19 cellular contexts compared by ENCODE assay signal in the genomic region with DNA sequence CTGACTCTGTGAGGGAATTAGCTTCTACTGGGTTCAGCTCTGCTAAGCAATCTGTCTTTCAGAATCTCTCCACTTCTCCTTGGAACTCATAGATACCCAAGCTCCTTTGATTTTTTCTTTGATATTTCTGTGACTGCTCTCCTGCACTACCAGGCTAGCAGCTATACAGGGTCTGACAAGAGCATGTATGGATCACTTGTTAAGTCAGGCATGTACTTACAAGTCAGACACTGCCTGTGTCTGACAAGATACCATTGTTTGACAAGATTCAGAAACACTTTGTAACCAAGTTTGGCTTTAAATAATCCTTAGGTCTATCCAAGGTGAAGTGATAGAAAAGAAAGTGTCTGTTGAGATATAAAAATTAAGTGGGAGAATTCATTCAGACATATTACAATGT.
DNase-seq lines count a peak whose midpoint lies in the region; ATAC-seq lines count a peak whose summit lies in the region.
"Had no signal": no experiment of that assay in that cellular context is flagged by ENCODE, and none has a peak within 500 bp of the region (broad histone marks: within the 10 kb centered on the region; RNA-seq: fewer than 3 reads in every experiment).

No MANE protein-coding gene starts in this region.

- H3K4me3 Mint-ChIP-seq in CD4-positive, CD25-positive, alpha-beta regulatory T cell = peak overlapping the region in 1 of 4 donors; percentile 55
- H3K4me3 Mint-ChIP-seq: activated CD8-positive, alpha-beta memory T cell treated with anti-CD3 and anti-CD28 coated beads, Interleukin-2, amount 10 ng/mL, durations not matched to agents 7 days and 5 days; activated naive CD4-positive, alpha-beta T cell treated with anti-CD3 and anti-CD28 coated beads, Interleukin-2, amount 10 ng/mL, durations not matched to agents 7 days and 5 days; central memory CD8-positive, alpha-beta T cell; natural killer cell had no signal

- H3K36me3 Mint-ChIP-seq in CD4-positive, CD25-positive, alpha-beta regulatory T cell = peaks cover 4% of the 10 kb centered on the region
- H3K36me3 Mint-ChIP-seq: activated CD8-positive, alpha-beta memory T cell treated with anti-CD3 and anti-CD28 coated beads, Interleukin-2, amount 10 ng/mL, durations not matched to agents 7 days and 5 days; activated naive CD4-positive, alpha-beta T cell treated with anti-CD3 and anti-CD28 coated beads, Interleukin-2, amount 10 ng/mL, durations not matched to agents 7 days and 5 days; natural killer cell had no signal

- no peaks in the 10 kb centered on the region for H3K9me3 ChIP-seq in CD4-positive, CD25-positive, alpha-beta regulatory T cell (ENCODE audit: control insufficient read depth in 2 of 2, low read length in 2 of 2)
- H3K9me3 ChIP-seq in skeletal muscle tissue (ENCODE audit: control insufficient read depth in 3 of 3, low read length in 3 of 3) = no peaks in the 10 kb centered on the region
- H3K9me3 ChIP-seq: heart right ventricle, SJSA1 had no signal

- no peak for DNase-seq in CD4-positive, CD25-positive, alpha-beta regulatory T cell
- DNase-seq in NCI-H69 (lab: John Stamatoyannopoulos, UW) = peak; percentile 50
- no peak for DNase-seq in NCI-H1417 treated with DMSO at 0.1 percent for 48 hours (lab: John Stamatoyannopoulos, UW)
- no peak for DNase-seq in midbrain (lab: John Stamatoyannopoulos, UW)
- no peak for DNase-seq in NCI-H2196 treated with DMSO at 0.1 percent for 48 hours (lab: John Stamatoyannopoulos, UW; ENCODE audit: unreplicated experiment)
- DNase-seq: activated CD8-positive, alpha-beta memory T cell treated with anti-CD3 and anti-CD28 coated beads, Interleukin-2, amount 10 ng/mL, durations not matched to agents 7 days and 5 days; activated naive CD4-positive, alpha-beta T cell treated with anti-CD3 and anti-CD28 coated beads, Interleukin-2, amount 10 ng/mL, durations not matched to agents 7 days and 5 days; DMS79; heart right ventricle; left colon; natural killer cell; NCI-H2029 treated with DMSO at 0.1 percent for 48 hours had no signal

- H3K27ac Mint-ChIP-seq in CD4-positive, CD25-positive, alpha-beta regulatory T cell = peak overlapping the region; percentile 53 to 91 (median 78)
- H3K27ac Mint-ChIP-seq: activated CD8-positive, alpha-beta memory T cell treated with anti-CD3 and anti-CD28 coated beads, Interleukin-2, amount 10 ng/mL, durations not matched to agents 7 days and 5 days; activated naive CD4-positive, alpha-beta T cell treated with anti-CD3 and anti-CD28 coated beads, Interleukin-2, amount 10 ng/mL, durations not matched to agents 7 days and 5 days had no signal

- no peaks in the 10 kb centered on the region for H3K9me3 Mint-ChIP-seq in CD4-positive, CD25-positive, alpha-beta regulatory T cell
- H3K9me3 Mint-ChIP-seq: activated naive CD4-positive, alpha-beta T cell treated with anti-CD3 and anti-CD28 coated beads, Interleukin-2, amount 10 ng/mL, durations not matched to agents 7 days and 5 days; central memory CD8-positive, alpha-beta T cell; natural killer cell had no signal

- H3K27me3 Mint-ChIP-seq in CD4-positive, CD25-positive, alpha-beta regulatory T cell = peaks cover 4% of the 10 kb centered on the region
- H3K27me3 Mint-ChIP-seq: activated CD8-positive, alpha-beta memory T cell treated with anti-CD3 and anti-CD28 coated beads, Interleukin-2, amount 10 ng/mL, durations not matched to agents 7 days and 5 days; activated naive CD4-positive, alpha-beta T cell treated with anti-CD3 and anti-CD28 coated beads, Interleukin-2, amount 10 ng/mL, durations not matched to agents 7 days and 5 days; central memory CD8-positive, alpha-beta T cell had no signal

- H3K4me1 Mint-ChIP-seq in CD4-positive, CD25-positive, alpha-beta regulatory T cell = peaks cover 25 to 64% (median 42%) of the 10 kb centered on the region in 4 donors

- H3K4me3 ChIP-seq in CD4-positive, CD25-positive, alpha-beta regulatory T cell (ENCODE audit: low read depth, low read length) = peak overlapping the region; percentile 21
- H3K4me3 ChIP-seq in skeletal muscle tissue (ENCODE audit: low read length in 3 of 3) = no peak overlapping the region
- H3K4me3 ChIP-seq: heart right ventricle, SJSA1 had no signal

- no peak overlapping the region for H3K9ac ChIP-seq in skeletal muscle tissue (ENCODE audit: low read depth in 1 of 3, low read length in 3 of 3)

- no peaks in the 10 kb centered on the region for H3K36me3 ChIP-seq in CD4-positive, CD25-positive, alpha-beta regulatory T cell (ENCODE audit: control insufficient read depth, insufficient read depth, low read length)
- H3K36me3 ChIP-seq in skeletal muscle tissue (ENCODE audit: control insufficient read depth in 3 of 3, insufficient read depth in 3 of 3, low read length in 3 of 3) = no peaks in the 10 kb centered on the region
- H3K36me3 ChIP-seq: heart right ventricle, SJSA1 had no signal

- H3K4me1 ChIP-seq in CD4-positive, CD25-positive, alpha-beta regulatory T cell (ENCODE audit: control insufficient read depth, insufficient read depth, low read length, poor library complexity, severe bottlenecking) = peaks cover 27% of the 10 kb centered on the region
- peaks cover 5 to 10% (median 6%) of the 10 kb centered on the region in 3 donors for H3K4me1 ChIP-seq in skeletal muscle tissue (ENCODE audit: control insufficient read depth in 3 of 3, insufficient read depth in 3 of 3, low read length in 3 of 3)

- ATAC-seq in CD4-positive, CD25-positive, alpha-beta regulatory T cell (ENCODE audit: low read depth in 2 of 2) = no peak
- no peak for ATAC-seq in GM21619 (IDR thresholded peaks at IDR 0.05; ENCODE audit: unreplicated experiment)
- ATAC-seq: activated CD8-positive, alpha-beta memory T cell treated with anti-CD3 and anti-CD28 coated beads, Interleukin-2, amount 10 ng/mL, durations not matched to agents 7 days and 5 days; left colon; natural killer cell; sciatic nerve had no signal

- no peaks in the 10 kb centered on the region for H3K27me3 ChIP-seq in CD4-positive, CD25-positive, alpha-beta regulatory T cell (ENCODE audit: control insufficient read depth, insufficient read depth, low read length)
- H3K27me3 ChIP-seq in skeletal muscle tissue (ENCODE audit: control insufficient read depth in 3 of 3, insufficient read depth in 3 of 3, low read length in 3 of 3) = no peaks in the 10 kb centered on the region
- H3K27me3 ChIP-seq: heart right ventricle, SJSA1 had no signal

- H3K27ac ChIP-seq in CD4-positive, CD25-positive, alpha-beta regulatory T cell (ENCODE audit: insufficient read depth, low read length, poor library complexity, severe bottlenecking) = peak overlapping the region; percentile 62
- peak overlapping the region; percentile 22 for H3K27ac ChIP-seq in cingulate gyrus (ENCODE audit: low read depth, low read length)
- peak overlapping the region; percentile 36 for H3K27ac ChIP-seq in skeletal muscle tissue (ENCODE audit: low read depth, low read length)
- H3K27ac ChIP-seq: HL-60, SJSA1 had no signal
